In genomic region chr9:135329571-135330306, GRCh38 we compare ENCODE assay signal across 18 cellular contexts.
A peak's percentile ranks its signal among the peaks of the same experiment; 100 is the strongest.
DNase-seq lines count a peak whose midpoint lies in the region; ATAC-seq, FAIRE-seq and TF ChIP-seq lines count a peak whose summit lies in the region.
"Had no signal": no experiment of that assay in that cellular context is flagged by ENCODE, and none has a peak within 500 bp of the region (broad histone marks: within the 10 kb centered on the region; RNA-seq: fewer than 3 reads in every experiment).

No MANE protein-coding gene starts in this region.

- no peak for ATAC-seq in activated naive CD8-positive, alpha-beta T cell treated with anti-CD3 and anti-CD28 coated beads, Interleukin-2, amount 10 ng/mL, durations not matched to agents 7 days and 5 days (ENCODE audit: low read depth)
- no peak for ATAC-seq in activated naive CD8-positive, alpha-beta T cell treated with anti-CD3 and anti-CD28 coated beads, Interleukin-2, amount 50 U/mL, for 24 hours
- no peak for ATAC-seq in GM21447 (IDR thresholded peaks at IDR 0.05; ENCODE audit: unreplicated experiment)
- ATAC-seq in HG03378 (IDR thresholded peaks at IDR 0.05; ENCODE audit: unreplicated experiment) = no peak
- ATAC-seq: effector memory CD8-positive, alpha-beta T cell had no signal

- no peaks in the 10 kb centered on the region for H3K36me3 ChIP-seq in small intestine (ENCODE audit: control insufficient read depth in 2 of 2, insufficient read depth in 2 of 2, low read length in 2 of 2)
- H3K36me3 ChIP-seq: brain microvascular endothelial cell, prostate gland had no signal

- H3K36me3 Mint-ChIP-seq in activated naive CD8-positive, alpha-beta T cell treated with anti-CD3 and anti-CD28 coated beads, Interleukin-2, amount 10 ng/mL, durations not matched to agents 7 days and 5 days = no peaks in the 10 kb centered on the region
- no peaks in the 10 kb centered on the region for H3K36me3 Mint-ChIP-seq in activated naive CD8-positive, alpha-beta T cell treated with anti-CD3 and anti-CD28 coated beads, Interleukin-2, amount 50 U/mL, for 24 hours (ENCODE audit: low read depth)
- H3K36me3 Mint-ChIP-seq in glutamatergic neuron (ENCODE audit: unreplicated experiment) = no peaks in the 10 kb centered on the region

- H3K4me3 ChIP-seq in small intestine (ENCODE audit: low read depth in 1 of 2, low read length in 2 of 2) = no peak overlapping the region
- H3K4me3 ChIP-seq: prostate gland had no signal

- no peak overlapping the region for H3K4me3 Mint-ChIP-seq in activated naive CD8-positive, alpha-beta T cell treated with anti-CD3 and anti-CD28 coated beads, Interleukin-2, amount 10 ng/mL, durations not matched to agents 7 days and 5 days
- H3K4me3 Mint-ChIP-seq in activated naive CD8-positive, alpha-beta T cell treated with anti-CD3 and anti-CD28 coated beads, Interleukin-2, amount 50 U/mL, for 24 hours = no peak overlapping the region
- H3K4me3 Mint-ChIP-seq in glutamatergic neuron (ENCODE audit: unreplicated experiment) = no peak overlapping the region
- H3K4me3 Mint-ChIP-seq: effector memory CD8-positive, alpha-beta T cell had no signal

- H3K9me3 ChIP-seq in small intestine (ENCODE audit: control insufficient read depth, low read depth) = no peaks in the 10 kb centered on the region
- H3K9me3 ChIP-seq: prostate gland had no signal

- no peak for TF ChIP-seq CTCF in glutamatergic neuron (IDR thresholded peaks at IDR 0.05; ENCODE audit: partially characterized antibody, unreplicated experiment)

- WGBS in small intestine, 3 donors = 47 to 56% (median 53%) methylated on average over 20 to 21 of the region's 21 CpGs

- no peaks in the 10 kb centered on the region for H3K27me3 Mint-ChIP-seq in activated naive CD8-positive, alpha-beta T cell treated with anti-CD3 and anti-CD28 coated beads, Interleukin-2, amount 10 ng/mL, durations not matched to agents 7 days and 5 days
- peaks cover 8% of the 10 kb centered on the region for H3K27me3 Mint-ChIP-seq in activated naive CD8-positive, alpha-beta T cell treated with anti-CD3 and anti-CD28 coated beads, Interleukin-2, amount 50 U/mL, for 24 hours
- H3K27me3 Mint-ChIP-seq in glutamatergic neuron (ENCODE audit: unreplicated experiment) = no peaks in the 10 kb centered on the region

- DNase-seq in activated naive CD8-positive, alpha-beta T cell treated with anti-CD3 and anti-CD28 coated beads, Interleukin-2, amount 10 ng/mL, durations not matched to agents 7 days and 5 days = peak; percentile 15
- DNase-seq in activated naive CD8-positive, alpha-beta T cell treated with anti-CD3 and anti-CD28 coated beads, Interleukin-2, amount 50 U/mL, for 24 hours = no peak
- DNase-seq in NCI-H2171 (lab: John Stamatoyannopoulos, UW) (peak; percentile 59), glutamatergic neuron (no peak), small intestine (no peak), HCEC 1CT (no peak)
- DNase-seq: activated CD4-positive, alpha-beta T cell treated with anti-CD3 and anti-CD28 coated beads, Interleukin-2, amount 50 U/mL, for 48 hours; activated naive CD4-positive, alpha-beta T cell treated with Interleukin-2 at 50 U/mL for 16 hours; brain microvascular endothelial cell; effector memory CD8-positive, alpha-beta T cell; EL; foreskin melanocyte; NCI-H510A treated with DMSO at 0.1 percent for 48 hours; Right ventricle myocardium superior; trophoblast cell had no signal

- H3K27me3 ChIP-seq in small intestine (ENCODE audit: control insufficient read depth in 2 of 2, insufficient read depth in 2 of 2, low read length in 2 of 2) = no peaks in the 10 kb centered on the region
- H3K27me3 ChIP-seq: brain microvascular endothelial cell had no signal

- POLR2A ChIA-PET in activated naive CD8-positive, alpha-beta T cell treated with anti-CD3 and anti-CD28 coated beads, Interleukin-2, amount 10 ng/mL, durations not matched to agents 7 days and 5 days (lab: Charles Lee) = no interaction called here

- no peaks in the 10 kb centered on the region for H3K4me1 Mint-ChIP-seq in activated naive CD8-positive, alpha-beta T cell treated with anti-CD3 and anti-CD28 coated beads, Interleukin-2, amount 10 ng/mL, durations not matched to agents 7 days and 5 days
- H3K4me1 Mint-ChIP-seq in activated naive CD8-positive, alpha-beta T cell treated with anti-CD3 and anti-CD28 coated beads, Interleukin-2, amount 50 U/mL, for 24 hours = no peaks in the 10 kb centered on the region
- peaks cover 15% of the 10 kb centered on the region for H3K4me1 Mint-ChIP-seq in glutamatergic neuron (ENCODE audit: low read depth, unreplicated experiment)

- H3K4me1 ChIP-seq in small intestine (ENCODE audit: control insufficient read depth in 2 of 2, insufficient read depth in 1 of 2, low read depth in 1 of 2, low read length in 1 of 2) = no peaks in the 10 kb centered on the region
- H3K4me1 ChIP-seq: prostate gland had no signal

- no peaks in the 10 kb centered on the region for H3K9me3 Mint-ChIP-seq in activated naive CD8-positive, alpha-beta T cell treated with anti-CD3 and anti-CD28 coated beads, Interleukin-2, amount 10 ng/mL, durations not matched to agents 7 days and 5 days
- no peaks in the 10 kb centered on the region for H3K9me3 Mint-ChIP-seq in activated naive CD8-positive, alpha-beta T cell treated with anti-CD3 and anti-CD28 coated beads, Interleukin-2, amount 50 U/mL, for 24 hours
- peaks cover 6% of the 10 kb centered on the region for H3K9me3 Mint-ChIP-seq in glutamatergic neuron (ENCODE audit: unreplicated experiment)
- H3K9me3 Mint-ChIP-seq: effector memory CD8-positive, alpha-beta T cell had no signal

- H3K27ac ChIP-seq in small intestine (ENCODE audit: low read depth in 1 of 2, low read length in 1 of 2) = no peak overlapping the region
- H3K27ac ChIP-seq: brain microvascular endothelial cell, prostate gland had no signal

- no peak overlapping the region for H3K27ac Mint-ChIP-seq in activated naive CD8-positive, alpha-beta T cell treated with anti-CD3 and anti-CD28 coated beads, Interleukin-2, amount 10 ng/mL, durations not matched to agents 7 days and 5 days
- H3K27ac Mint-ChIP-seq in activated naive CD8-positive, alpha-beta T cell treated with anti-CD3 and anti-CD28 coated beads, Interleukin-2, amount 50 U/mL, for 24 hours = no peak overlapping the region
- H3K27ac Mint-ChIP-seq in glutamatergic neuron (ENCODE audit: unreplicated experiment) = peak overlapping the region; percentile 8
- H3K27ac Mint-ChIP-seq: effector memory CD8-positive, alpha-beta T cell had no signal

- FAIRE-seq in small intestine (lab: Jason Lieb, UNC) = no peak

Comparison
In these comparisons a context has a peak if more than half of its experiments do, and no peak if none do; other contexts are left out.
1. DNase-seq: peak in activated naive CD8-positive, alpha-beta T cell treated with anti-CD3 and anti-CD28 coated beads, Interleukin-2, amount 10 ng/mL, durations not matched to agents 7 days and 5 days (single experiment) and NCI-H2171 (single experiment); none in activated naive CD8-positive, alpha-beta T cell treated with anti-CD3 and anti-CD28 coated beads, Interleukin-2, amount 50 U/mL, for 24 hours (single experiment), glutamatergic neuron (single experiment), small intestine (single experiment) and HCEC 1CT (single experiment).